In genomic region chr9:114373960-114374730, GRCh38 we compare ENCODE assay signal across 17 cellular contexts. TPM values are rescaled to one million over a fixed set of nuclear protein-coding genes. Genes with fewer than 3 reads are reported as not detected.
A peak's percentile ranks its signal among the peaks of the same experiment; 100 is the strongest.
DNase-seq lines count a peak whose midpoint lies in the region; ATAC-seq and TF ChIP-seq lines count a peak whose summit lies in the region.
"Had no signal": no experiment of that assay in that cellular context is flagged by ENCODE, and none has a peak within 500 bp of the region (broad histone marks: within the 10 kb centered on the region; RNA-seq: fewer than 3 reads in every experiment).

No MANE protein-coding gene starts in this region.

- TF ChIP-seq CTCF in endothelial cell (IDR thresholded peaks at IDR 0.05; ENCODE audit: unreplicated experiment) (no peak), upper lobe of left lung (IDR thresholded peaks at IDR 0.05) (no peak), endodermal cell (conservative IDR thresholded peaks at IDR 0.05) (no peak)

- no peak for ATAC-seq in T-cell (replicated peaks in 1 of 4)
- no peak for ATAC-seq in upper lobe of left lung (ENCODE audit: low FRiP score in 2 of 2)
- ATAC-seq in GM19035 (IDR thresholded peaks at IDR 0.05; ENCODE audit: unreplicated experiment): no peak
- ATAC-seq: activated CD4-positive, CD25-positive, alpha-beta regulatory T cell treated with anti-CD3 and anti-CD28 coated beads, Interleukin-2, amount 50 U/mL, for 24 hours had no signal

- WGBS in upper lobe of left lung, 2 donors: 87 to 95% methylated on average over 15 to 16 of the region's 16 CpGs
- WGBS in endodermal cell (ENCODE audit: insufficient coverage in 1 of 2, insufficient read length in 1 of 2), 2 experiments: 93 to 94% methylated on average over 13 to 16 of the region's 16 CpGs

- H3K36me3 Mint-ChIP-seq in activated T-cell treated with anti-CD3 and anti-CD28 coated beads, Interleukin-2, amount 50 U/mL, for 24 hours (ENCODE audit: low read depth): peaks cover 94% of the 10 kb centered on the region
- H3K36me3 Mint-ChIP-seq in T-cell (peaks cover 62% of the 10 kb centered on the region), endothelial cell (ENCODE audit: low read depth, unreplicated experiment) (peaks cover 41% of the 10 kb centered on the region), endodermal cell (ENCODE audit: low read depth) (peaks cover 4% of the 10 kb centered on the region)

- DNase-seq in activated T-cell treated with anti-CD3 and anti-CD28 coated beads, Interleukin-2, amount 50 U/mL, for 24 hours: no peak
- DNase-seq in activated T-cell treated with anti-CD3 and anti-CD28 coated beads for 4 hours (no peak), T-cell (no peak), endothelial cell (ENCODE audit: low spot score) (no peak), upper lobe of left lung (no peak), endodermal cell (no peak), NCI-H526 treated with DMSO at 0.1 percent for 48 hours (lab: John Stamatoyannopoulos, UW) (no peak)
- DNase-seq: ACHN, DMS79 treated with DMSO at 0.1 percent for 48 hours, NCI-H2029 had no signal

- POLR2A ChIA-PET in T-cell (lab: Charles Lee): interaction anchor here (0.6 to 3.9 kb wide), 6 partner anchors 11 to 318 kb away, joined by 3 to 34 read pairs (median 4); partner anchors contain the start of gene ATP6V1G1 (in 1 of the 2)

- H3K9ac ChIP-seq in endodermal cell (ENCODE audit: extremely low read depth, low read length, poor library complexity, severe bottlenecking): no peak overlapping the region

- no peak for TF ChIP-seq EP300 in upper lobe of left lung (IDR thresholded peaks at IDR 0.05)

- CTCF ChIA-PET in T-cell (lab: Charles Lee): interaction anchor here (0.5 to 3.1 kb wide), 5 partner anchors 10 to 130 kb away, joined by 3 to 40 read pairs (median 4); partner anchors contain the start of gene AKNA (in 1 of the 2)

- TF ChIP-seq POLR2A in upper lobe of left lung (IDR thresholded peaks at IDR 0.05): no peak

- H3K4me1 ChIP-seq in upper lobe of left lung (peaks cover 33 to 58% (median 42%) of the 10 kb centered on the region in 4 donors), endodermal cell (ENCODE audit: control insufficient read depth, insufficient read depth, low read length) (peaks cover 6% of the 10 kb centered on the region)

- H3K27ac Mint-ChIP-seq in activated T-cell treated with anti-CD3 and anti-CD28 coated beads, Interleukin-2, amount 50 U/mL, for 24 hours: peak overlapping the region; percentile 97
- H3K27ac Mint-ChIP-seq in T-cell (peak overlapping the region; percentile 86 to 96), endothelial cell (ENCODE audit: unreplicated experiment) (peak overlapping the region; percentile 5), endodermal cell (no peak overlapping the region)

- H3K27ac ChIP-seq in upper lobe of left lung (peak overlapping the region in 3 of 4 donors; percentile 85 to 88 (median 87)), endodermal cell (ENCODE audit: low read depth, low read length) (no peak overlapping the region)

- peak overlapping the region; percentile 35 for H3K4me3 Mint-ChIP-seq in activated T-cell treated with anti-CD3 and anti-CD28 coated beads, Interleukin-2, amount 50 U/mL, for 24 hours
- H3K4me3 Mint-ChIP-seq in T-cell: peak overlapping the region; percentile 0 to 79 (median 25)
- peak overlapping the region; percentile 23 for H3K4me3 Mint-ChIP-seq in endothelial cell (ENCODE audit: unreplicated experiment)
- H3K4me3 Mint-ChIP-seq in endodermal cell: no peak overlapping the region
- H3K4me3 Mint-ChIP-seq: neural crest cell had no signal

- H3K9me3 ChIP-seq in upper lobe of left lung (no peaks in the 10 kb centered on the region), endodermal cell (ENCODE audit: control insufficient read depth, low read length) (no peaks in the 10 kb centered on the region)
- H3K9me3 ChIP-seq: tibial nerve had no signal

- H3K27me3 ChIP-seq in upper lobe of left lung (no peaks in the 10 kb centered on the region), endodermal cell (ENCODE audit: control insufficient read depth, insufficient read depth, low read length, poor library complexity, severe bottlenecking) (no peaks in the 10 kb centered on the region)
- H3K27me3 ChIP-seq: tibial nerve had no signal

- H3K4me3 ChIP-seq in upper lobe of left lung: no peak overlapping the region
- H3K4me3 ChIP-seq in endodermal cell (ENCODE audit: low read length): no peak overlapping the region
- H3K4me3 ChIP-seq: smooth muscle cell, tibial nerve had no signal

- H3K36me3 ChIP-seq in upper lobe of left lung (peaks cover 10 to 76% (median 28%) of the 10 kb centered on the region in 4 donors), endodermal cell (ENCODE audit: control insufficient read depth, insufficient read depth, low read length) (no peaks in the 10 kb centered on the region)

- H3K9me3 Mint-ChIP-seq in activated T-cell treated with anti-CD3 and anti-CD28 coated beads, Interleukin-2, amount 50 U/mL, for 24 hours: no peaks in the 10 kb centered on the region
- H3K9me3 Mint-ChIP-seq in T-cell (no peaks in the 10 kb centered on the region), endothelial cell (ENCODE audit: unreplicated experiment) (no peaks in the 10 kb centered on the region), endodermal cell (no peaks in the 10 kb centered on the region)

- H3K27me3 Mint-ChIP-seq in activated T-cell treated with anti-CD3 and anti-CD28 coated beads, Interleukin-2, amount 50 U/mL, for 24 hours: no peaks in the 10 kb centered on the region
- H3K27me3 Mint-ChIP-seq in T-cell: no peaks in the 10 kb centered on the region
- peaks cover 17% of the 10 kb centered on the region for H3K27me3 Mint-ChIP-seq in endothelial cell (ENCODE audit: unreplicated experiment)
- H3K27me3 Mint-ChIP-seq in endodermal cell (ENCODE audit: insufficient read depth): no peaks in the 10 kb centered on the region

- peaks cover 92% of the 10 kb centered on the region for H3K4me1 Mint-ChIP-seq in activated T-cell treated with anti-CD3 and anti-CD28 coated beads, Interleukin-2, amount 50 U/mL, for 24 hours (ENCODE audit: low read depth)
- H3K4me1 Mint-ChIP-seq in T-cell: peaks cover 91 to 95% (median 94%) of the 10 kb centered on the region in 3 donors
- peaks cover 73% of the 10 kb centered on the region for H3K4me1 Mint-ChIP-seq in endothelial cell (ENCODE audit: unreplicated experiment)
- H3K4me1 Mint-ChIP-seq in endodermal cell: peaks cover 20% of the 10 kb centered on the region

RNA-seq across cellular contexts. Expression of gene AKNA, which starts 13.6 kb away (rescaled TPM):
- 100 to 1,000 TPM; 382 to 462 (median 415) TPM for total RNA-seq in T-cell
- total RNA-seq in endothelial cell (ENCODE audit: unreplicated experiment): 79.1 TPM
- total RNA-seq in upper lobe of left lung: 100 to 1,000 TPM in 1 of 6 donors, 10 to 100 TPM in 5; 38.3 to 152 (median 61.5) TPM
- 10 to 100 TPM; 12.2 to 15.4 TPM for total RNA-seq in endodermal cell
- polyA plus RNA-seq in endodermal cell (2013, experiment 1 of 2): 16.6 TPM
- polyA plus RNA-seq in endodermal cell (2013, experiment 2 of 2): 16.2 TPM

RNA-seq across cellular contexts. Expression of gene ORM2, which starts 44.5 kb away (rescaled TPM):
- total RNA-seq in T-cell (1 to 10 TPM in 3 of 5 donors, not detected in 2; 1.4 to 2.2 (median 1.8) TPM), endothelial cell (ENCODE audit: unreplicated experiment) (not detected), upper lobe of left lung (1 to 10 TPM in 4 of 6 donors, not detected in 2; 2.2 to 5.5 (median 4.0) TPM), endodermal cell (under 1 TPM; 0.59 to 0.80 TPM)
- not detected for polyA plus RNA-seq in endodermal cell (2013, experiment 1 of 2)
- not detected for polyA plus RNA-seq in endodermal cell (2013, experiment 2 of 2)
- total RNA-seq: fibroblast of lung, lower leg skin, neural crest cell, smooth muscle cell, tibial nerve had no signal
- polyA plus RNA-seq: fibroblast of lung, smooth muscle cell had no signal

RNA-seq across cellular contexts. Expression of gene ORM1, which starts 51.2 kb away (rescaled TPM):
- total RNA-seq in T-cell (1 to 10 TPM in 3 of 5 donors, not detected in 2; 4.2 to 8.3 (median 6.2) TPM), endothelial cell (ENCODE audit: unreplicated experiment) (not detected), upper lobe of left lung (10 to 100 TPM in 4 of 6 donors, 1 to 10 TPM in 1, not detected in 1; 1.8 to 17.9 (median 12.0) TPM), endodermal cell (under 1 TPM in 1 of 2 donors, not detected in 1; 0.59 TPM)
- polyA plus RNA-seq in endodermal cell (2013, experiment 1 of 2): not detected
- not detected for polyA plus RNA-seq in endodermal cell (2013, experiment 2 of 2)
- total RNA-seq: fibroblast of lung, lower leg skin, neural crest cell, smooth muscle cell, tibial nerve had no signal
- polyA plus RNA-seq: fibroblast of lung had no signal
